In the genomic region with DNA sequence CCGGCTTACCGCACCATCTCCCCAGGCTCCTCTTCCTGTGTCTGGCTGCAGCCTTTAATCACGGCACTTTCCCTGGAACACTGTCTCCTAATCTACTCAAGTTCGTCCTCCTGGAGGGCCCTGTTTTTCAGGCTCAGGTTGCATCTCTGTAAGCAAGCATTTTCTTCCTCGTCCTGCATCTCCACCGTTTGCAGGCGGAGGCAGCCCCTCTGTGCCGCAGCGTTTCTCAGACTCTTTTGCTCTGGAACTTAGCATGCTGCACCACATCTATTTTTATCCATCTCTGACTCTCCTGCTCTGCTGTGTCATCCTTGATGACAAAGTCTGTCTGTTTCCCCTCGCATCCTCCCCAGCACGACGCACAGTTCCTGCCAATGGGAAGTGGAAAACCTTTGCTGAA, we compare ENCODE assay signal across 19 cellular contexts.
DNase-seq lines count a peak whose midpoint lies in the region; ATAC-seq and TF ChIP-seq lines count a peak whose summit lies in the region.
"Had no signal": no experiment of that assay in that cellular context is flagged by ENCODE, and none has a peak within 500 bp of the region (broad histone marks: within the 10 kb centered on the region; RNA-seq: fewer than 3 reads in every experiment).

No MANE protein-coding gene starts in this region.

- H3K9me2 ChIP-seq in GM23338 (ENCODE audit: insufficient read depth): no peaks in the 10 kb centered on the region

- H3K27me3 Mint-ChIP-seq in GM23338 (ENCODE audit: insufficient read depth, low read depth, poor library complexity) (peaks cover 3% of the 10 kb centered on the region), neural crest cell (ENCODE audit: low read depth) (peaks cover 33% of the 10 kb centered on the region), natural killer cell (ENCODE audit: low read depth in 2 of 2) (peaks cover 9 to 12% of the 10 kb centered on the region in 2 donors)

- H3K4me1 ChIP-seq in GM23338 (ENCODE audit: insufficient read depth): peaks cover 7% of the 10 kb centered on the region; the same call in 1 of the 2 replicates
- H3K4me1 ChIP-seq: BLaER1, heart right ventricle, stomach had no signal

- H3K4me3 ChIP-seq in GM23338 (no peak overlapping the region), dorsolateral prefrontal cortex (peak overlapping the region in 55 of 59 donors; percentile 2 to 61 (median 38))
- H3K4me3 ChIP-seq: BLaER1, heart right ventricle, MG63, stomach had no signal

- intact Hi-C loops in dorsolateral prefrontal cortex (cut with DNase I) (no loop called here), natural killer cell (cut with micrococcal nuclease) (no loop called here)

- peak overlapping the region; percentile 27; the same call in 1 of the 2 replicates for H3K27ac Mint-ChIP-seq in GM23338
- peak overlapping the region; percentile 0 for H3K27ac Mint-ChIP-seq in neural crest cell (ENCODE audit: unreplicated experiment)
- H3K27ac Mint-ChIP-seq in natural killer cell: no peak overlapping the region

- no peaks in the 10 kb centered on the region; the same call in 1 of the 2 replicates for H3K79me2 ChIP-seq in GM23338 (replicated peaks; ENCODE audit: insufficient read depth)

- H2AFZ ChIP-seq in GM23338: peak overlapping the region; percentile 8; the same call in 1 of the 2 replicates

- no peaks in the 10 kb centered on the region for H3F3A ChIP-seq in GM23338 (replicated peaks; ENCODE audit: low read depth)

- H4K20me1 ChIP-seq in GM23338 (replicated peaks; ENCODE audit: insufficient read depth): no peaks in the 10 kb centered on the region
- H4K20me1 ChIP-seq: BLaER1 had no signal

- ATAC-seq in GM23338: peak; percentile 62
- no peak for ATAC-seq in GM19395 (IDR thresholded peaks at IDR 0.05; ENCODE audit: unreplicated experiment)
- no peak for ATAC-seq in natural killer cell
- ATAC-seq: HCT116, left ventricle myocardium superior had no signal

- H3K27ac ChIP-seq in GM23338 (ENCODE audit: low read depth) (no peak overlapping the region), dorsolateral prefrontal cortex (peak overlapping the region in 58 of 59 donors; percentile 1 to 96 (median 76))
- H3K27ac ChIP-seq: BLaER1, brain microvascular endothelial cell, heart right ventricle, stomach had no signal

- DNase-seq in GM23338 (ENCODE audit: low spot score) (peak; percentile 28), NCI-H2227 treated with DMSO at 0.1 percent for 48 hours (lab: John Stamatoyannopoulos, UW) (peak; percentile 47), dorsolateral prefrontal cortex (peak in 8 of 10 donors; percentile 29 to 76 (median 59)), neural crest cell (ENCODE audit: low read depth, low spot score) (no peak), natural killer cell (no peak), COLO668 (lab: John Stamatoyannopoulos, UW; ENCODE audit: unreplicated experiment) (no peak), SW 1271 (lab: John Stamatoyannopoulos, UW) (no peak)
- DNase-seq: activated gamma-delta T cell, brain microvascular endothelial cell, heart right ventricle, left ventricle myocardium superior, MG63, NCI-H82, Right ventricle myocardium superior, small intestine, stomach had no signal

- no peak for TF ChIP-seq CTCF in GM23338 (conservative IDR thresholded peaks at IDR 0.05; ENCODE audit: low read depth in 2 of 2)
- no peak for TF ChIP-seq CTCF in dorsolateral prefrontal cortex (IDR thresholded peaks at IDR 0.05 in 54 of 56, conservative IDR thresholded peaks at IDR 0.05 in 2 of 56; ENCODE audit: low read depth in 1 of 56, partially characterized antibody in 56 of 56)
- no peak for TF ChIP-seq CTCF in neural crest cell (conservative IDR thresholded peaks at IDR 0.05)
- no peak for TF ChIP-seq CTCF in natural killer cell (IDR thresholded peaks at IDR 0.05)

- H3K9me3 Mint-ChIP-seq in GM23338: no peaks in the 10 kb centered on the region
- H3K9me3 Mint-ChIP-seq in neural crest cell: no peaks in the 10 kb centered on the region
- H3K9me3 Mint-ChIP-seq in natural killer cell: no peaks in the 10 kb centered on the region

- H3K27me3 ChIP-seq in GM23338 (ENCODE audit: insufficient read depth): no peaks in the 10 kb centered on the region
- H3K27me3 ChIP-seq in dorsolateral prefrontal cortex: no peaks in the 10 kb centered on the region
- H3K27me3 ChIP-seq: BLaER1, brain microvascular endothelial cell had no signal

- no peaks in the 10 kb centered on the region for H3K36me3 ChIP-seq in GM23338 (ENCODE audit: insufficient read depth)
- H3K36me3 ChIP-seq: BLaER1, brain microvascular endothelial cell, heart right ventricle, MG63, stomach had no signal

- H3K36me3 Mint-ChIP-seq in GM23338 (ENCODE audit: low read depth): no peaks in the 10 kb centered on the region
- no peaks in the 10 kb centered on the region for H3K36me3 Mint-ChIP-seq in neural crest cell (ENCODE audit: low read depth)
- no peaks in the 10 kb centered on the region for H3K36me3 Mint-ChIP-seq in natural killer cell

- H3K4me3 Mint-ChIP-seq in GM23338 (no peak overlapping the region), neural crest cell (no peak overlapping the region), natural killer cell (no peak overlapping the region)

- no peak overlapping the region for H3K4me2 ChIP-seq in GM23338
- H3K4me2 ChIP-seq: BLaER1 had no signal

- H3K4me1 Mint-ChIP-seq in GM23338 (peaks cover 23% of the 10 kb centered on the region), neural crest cell (peaks cover 8% of the 10 kb centered on the region), natural killer cell (no peaks in the 10 kb centered on the region)

TF ChIP-seq in GM23338, 12 proteins besides CTCF, POLR2A, EP300 and RAD21 (continues in another document):
- TF ChIP-seq EZH2 (IDR thresholded peaks at IDR 0.05; ENCODE audit: low read depth, unreplicated experiment) (no peak), EZH2phosphoT487 (IDR thresholded peaks at IDR 0.05; ENCODE audit: unreplicated experiment) (no peak), CREB1 (CRISPR knock-in tag; IDR thresholded peaks at IDR 0.05; ENCODE audit: low read depth) (no peak), JUNB (IDR thresholded peaks at IDR 0.05; ENCODE audit: unreplicated experiment) (no peak), ZNF114 (CRISPR knock-in tag; IDR thresholded peaks at IDR 0.05) (no peak), ZNF331 (CRISPR knock-in tag; IDR thresholded peaks at IDR 0.05; ENCODE audit: low read depth) (no peak), STAT1 (IDR thresholded peaks at IDR 0.05; ENCODE audit: unreplicated experiment) (no peak)
- TF ChIP-seq, protein P1, sequence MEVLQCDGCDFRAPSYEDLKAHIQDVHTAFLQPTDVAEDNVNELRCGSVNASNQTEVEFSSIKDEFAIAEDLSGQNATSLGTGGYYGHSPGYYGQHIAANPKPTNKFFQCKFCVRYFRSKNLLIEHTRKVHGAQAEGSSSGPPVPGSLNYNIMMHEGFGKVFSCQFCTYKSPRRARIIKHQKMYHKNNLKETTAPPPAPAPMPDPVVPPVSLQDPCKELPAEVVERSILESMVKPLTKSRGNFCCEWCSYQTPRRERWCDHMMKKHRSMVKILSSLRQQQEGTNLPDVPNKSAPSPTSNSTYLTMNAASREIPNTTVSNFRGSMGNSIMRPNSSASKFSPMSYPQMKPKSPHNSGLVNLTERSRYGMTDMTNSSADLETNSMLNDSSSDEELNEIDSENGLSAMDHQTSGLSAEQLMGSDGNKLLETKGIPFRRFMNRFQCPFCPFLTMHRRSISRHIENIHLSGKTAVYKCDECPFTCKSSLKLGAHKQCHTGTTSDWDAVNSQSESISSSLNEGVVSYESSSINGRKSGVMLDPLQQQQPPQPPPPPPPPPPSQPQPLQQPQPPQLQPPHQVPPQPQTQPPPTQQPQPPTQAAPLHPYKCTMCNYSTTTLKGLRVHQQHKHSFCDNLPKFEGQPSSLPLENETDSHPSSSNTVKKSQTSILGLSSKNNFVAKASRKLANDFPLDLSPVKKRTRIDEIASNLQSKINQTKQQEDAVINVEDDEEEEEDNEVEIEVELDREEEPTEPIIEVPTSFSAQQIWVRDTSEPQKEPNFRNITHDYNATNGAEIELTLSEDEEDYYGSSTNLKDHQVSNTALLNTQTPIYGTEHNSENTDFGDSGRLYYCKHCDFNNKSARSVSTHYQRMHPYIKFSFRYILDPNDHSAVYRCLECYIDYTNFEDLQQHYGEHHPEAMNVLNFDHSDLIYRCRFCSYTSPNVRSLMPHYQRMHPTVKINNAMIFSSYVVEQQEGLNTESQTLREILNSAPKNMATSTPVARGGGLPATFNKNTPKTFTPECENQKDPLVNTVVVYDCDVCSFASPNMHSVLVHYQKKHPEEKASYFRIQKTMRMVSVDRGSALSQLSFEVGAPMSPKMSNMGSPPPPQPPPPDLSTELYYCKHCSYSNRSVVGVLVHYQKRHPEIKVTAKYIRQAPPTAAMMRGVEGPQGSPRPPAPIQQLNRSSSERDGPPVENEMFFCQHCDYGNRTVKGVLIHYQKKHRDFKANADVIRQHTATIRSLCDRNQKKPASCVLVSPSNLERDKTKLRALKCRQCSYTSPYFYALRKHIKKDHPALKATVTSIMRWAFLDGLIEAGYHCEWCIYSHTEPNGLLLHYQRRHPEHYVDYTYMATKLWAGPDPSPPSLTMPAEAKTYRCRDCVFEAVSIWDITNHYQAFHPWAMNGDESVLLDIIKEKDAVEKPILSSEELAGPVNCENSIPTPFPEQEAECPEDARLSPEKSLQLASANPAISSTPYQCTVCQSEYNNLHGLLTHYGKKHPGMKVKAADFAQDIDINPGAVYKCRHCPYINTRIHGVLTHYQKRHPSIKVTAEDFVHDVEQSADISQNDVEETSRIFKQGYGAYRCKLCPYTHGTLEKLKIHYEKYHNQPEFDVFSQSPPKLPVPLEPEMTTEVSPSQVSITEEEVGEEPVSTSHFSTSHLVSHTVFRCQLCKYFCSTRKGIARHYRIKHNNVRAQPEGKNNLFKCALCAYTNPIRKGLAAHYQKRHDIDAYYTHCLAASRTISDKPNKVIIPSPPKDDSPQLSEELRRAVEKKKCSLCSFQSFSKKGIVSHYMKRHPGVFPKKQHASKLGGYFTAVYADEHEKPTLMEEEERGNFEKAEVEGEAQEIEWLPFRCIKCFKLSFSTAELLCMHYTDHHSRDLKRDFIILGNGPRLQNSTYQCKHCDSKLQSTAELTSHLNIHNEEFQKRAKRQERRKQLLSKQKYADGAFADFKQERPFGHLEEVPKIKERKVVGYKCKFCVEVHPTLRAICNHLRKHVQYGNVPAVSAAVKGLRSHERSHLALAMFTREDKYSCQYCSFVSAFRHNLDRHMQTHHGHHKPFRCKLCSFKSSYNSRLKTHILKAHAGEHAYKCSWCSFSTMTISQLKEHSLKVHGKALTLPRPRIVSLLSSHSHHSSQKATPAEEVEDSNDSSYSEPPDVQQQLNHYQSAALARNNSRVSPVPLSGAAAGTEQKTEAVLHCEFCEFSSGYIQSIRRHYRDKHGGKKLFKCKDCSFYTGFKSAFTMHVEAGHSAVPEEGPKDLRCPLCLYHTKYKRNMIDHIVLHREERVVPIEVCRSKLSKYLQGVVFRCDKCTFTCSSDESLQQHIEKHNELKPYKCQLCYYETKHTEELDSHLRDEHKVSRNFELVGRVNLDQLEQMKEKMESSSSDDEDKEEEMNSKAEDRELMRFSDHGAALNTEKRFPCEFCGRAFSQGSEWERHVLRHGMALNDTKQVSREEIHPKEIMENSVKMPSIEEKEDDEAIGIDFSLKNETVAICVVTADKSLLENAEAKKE (CRISPR knock-in tag; IDR thresholded peaks at IDR 0.05): no peak

Comparison
In these comparisons a context has a peak if more than half of its experiments do, and no peak if none do; other contexts are left out.
1. DNase-seq: peak in GM23338 (single experiment), NCI-H2227 treated with DMSO at 0.1 percent for 48 hours (single experiment) and dorsolateral prefrontal cortex (8 of 10); none in neural crest cell (single experiment), natural killer cell (single experiment), COLO668 (single experiment) and SW 1271 (0 of 2).
2. H3K27ac Mint-ChIP-seq: peak in GM23338 (single experiment) and neural crest cell (single experiment); none in natural killer cell (0 of 2).